In genomic region chr4:64327237-64327636, GRCh38 we compare ENCODE assay signal across 8 cellular contexts.
"Had no signal": no experiment of that assay in that cellular context is flagged by ENCODE, and none has a peak within 500 bp of the region (broad histone marks: within the 10 kb centered on the region; RNA-seq: fewer than 3 reads in every experiment).

No MANE protein-coding gene starts in this region.

- H3K9me3 ChIP-seq: HAP-1 had no signal

- H3K4me1 ChIP-seq: HAP-1 had no signal

- H3K4me3 ChIP-seq: GM23248, HAP-1, K562 had no signal

- ATAC-seq: HCT116, K562 had no signal

- H3K27ac Mint-ChIP-seq: HFFc6 had no signal

- DNase-seq: GM23248, GOT3, H7, HFFc6, IMR-90 had no signal

- H3K4me3 Mint-ChIP-seq: HFFc6 had no signal

- H3K27ac ChIP-seq: GM23248 had no signal

- H3K36me3 ChIP-seq: HAP-1 had no signal
